In genomic region chr4:24372341-24372740, GRCh38 we compare ENCODE assay signal across 18 cellular contexts.
DNase-seq lines count a peak whose midpoint lies in the region; ATAC-seq and TF ChIP-seq lines count a peak whose summit lies in the region.
"Had no signal": no experiment of that assay in that cellular context is flagged by ENCODE, and none has a peak within 500 bp of the region (broad histone marks: within the 10 kb centered on the region; RNA-seq: fewer than 3 reads in every experiment).

No MANE protein-coding gene starts in this region.

- WGBS in smooth muscle cell (ENCODE audit: low lambda C conversion rate): 54% methylated on average over 4 of the region's 4 CpGs

- CTCF ChIA-PET in T-cell (lab: Charles Lee): no interaction called here

- H4K20me1 ChIP-seq in smooth muscle cell (ENCODE audit: low read depth): no peaks in the 10 kb centered on the region
- H4K20me1 ChIP-seq: BLaER1 had no signal

- H3F3A ChIP-seq in smooth muscle cell (ENCODE audit: low read depth): no peaks in the 10 kb centered on the region

- H3K4me1 Mint-ChIP-seq in T-cell: no peaks in the 10 kb centered on the region
- H3K4me1 Mint-ChIP-seq: CD14-positive monocyte; CD4-positive, alpha-beta memory T cell had no signal

- peaks cover 4 to 16% of the 10 kb centered on the region in 2 donors for H3K27me3 Mint-ChIP-seq in T-cell

- no peak overlapping the region for H3K9ac ChIP-seq in smooth muscle cell (ENCODE audit: low read depth)
- H3K9ac ChIP-seq: BLaER1 had no signal

- H3K27ac Mint-ChIP-seq in T-cell: no peak overlapping the region
- H3K27ac Mint-ChIP-seq: CD14-positive monocyte; CD4-positive, alpha-beta memory T cell had no signal

- H3K4me3 ChIP-seq in right atrium auricular region (no peak overlapping the region), smooth muscle cell (no peak overlapping the region)
- H3K4me3 ChIP-seq: BLaER1, GM12878 had no signal

- ATAC-seq in Right ventricle myocardium inferior (peak; percentile 73), left ventricle myocardium superior (peak; percentile 62), T-cell (replicated peaks in 1 of 4) (no peak)
- ATAC-seq: GM12878, HepG2 had no signal

- H3K27ac ChIP-seq in right atrium auricular region (peak overlapping the region in 1 of 2 donors; percentile 42), smooth muscle cell (ENCODE audit: low read depth) (peak overlapping the region; percentile 43)
- H3K27ac ChIP-seq: BLaER1 had no signal

- no peaks in the 10 kb centered on the region for H3K9me3 ChIP-seq in right atrium auricular region
- no peaks in the 10 kb centered on the region for H3K9me3 ChIP-seq in smooth muscle cell (replicated peaks; ENCODE audit: low read depth)
- H3K9me3 ChIP-seq: BLaER1 had no signal

- no peaks in the 10 kb centered on the region for H3K36me3 Mint-ChIP-seq in T-cell
- H3K36me3 Mint-ChIP-seq: CD14-positive monocyte; CD4-positive, alpha-beta memory T cell had no signal

- no peaks in the 10 kb centered on the region for H3K27me3 ChIP-seq in right atrium auricular region
- no peaks in the 10 kb centered on the region for H3K27me3 ChIP-seq in smooth muscle cell (ENCODE audit: low read depth)
- H3K27me3 ChIP-seq: BLaER1 had no signal

- intact Hi-C loops in Right ventricle myocardium inferior (cut with DNase I) (no loop called here), left ventricle myocardium superior (cut with micrococcal nuclease) (no loop called here)

- no peaks in the 10 kb centered on the region for H3K36me3 ChIP-seq in right atrium auricular region
- H3K36me3 ChIP-seq in smooth muscle cell (ENCODE audit: low read depth): no peaks in the 10 kb centered on the region
- H3K36me3 ChIP-seq: BLaER1 had no signal

- no peak overlapping the region for H2AFZ ChIP-seq in smooth muscle cell (ENCODE audit: low read depth)

- H3K4me2 ChIP-seq in smooth muscle cell: no peak overlapping the region
- H3K4me2 ChIP-seq: BLaER1 had no signal

- H3K4me1 ChIP-seq in right atrium auricular region: peaks cover 0 to 18% of the 10 kb centered on the region in 2 donors
- H3K4me1 ChIP-seq in smooth muscle cell (ENCODE audit: low read depth): no peaks in the 10 kb centered on the region
- H3K4me1 ChIP-seq: BLaER1 had no signal

- H3K9me3 Mint-ChIP-seq in T-cell: no peaks in the 10 kb centered on the region

- no peaks in the 10 kb centered on the region for H3K79me2 ChIP-seq in smooth muscle cell (ENCODE audit: low read depth)

- no peak overlapping the region for H3K4me3 Mint-ChIP-seq in T-cell
- H3K4me3 Mint-ChIP-seq: CD14-positive monocyte; CD4-positive, alpha-beta memory T cell had no signal

- POLR2A ChIA-PET in T-cell (lab: Charles Lee): no interaction called here

- TF ChIP-seq CTCF in right atrium auricular region (IDR thresholded peaks at IDR 0.05) (no peak), smooth muscle cell (IDR thresholded peaks at IDR 0.05; ENCODE audit: borderline replicate concordance, insufficient read depth, poor library complexity, severe bottlenecking) (no peak)

- DNase-seq in Right ventricle myocardium inferior (ENCODE audit: missing footprints) (no peak), right atrium auricular region (ENCODE audit: low spot score) (no peak), left ventricle myocardium superior (no peak), smooth muscle cell (lab: John Stamatoyannopoulos, UW; ENCODE audit: unreplicated experiment) (no peak), DMS53 treated with DMSO at 0.1 percent for 48 hours (lab: John Stamatoyannopoulos, UW; ENCODE audit: unreplicated experiment) (no peak), COLO668 (lab: John Stamatoyannopoulos, UW; ENCODE audit: unreplicated experiment) (no peak), T-cell (no peak)
- DNase-seq: 8988T; Calu3; CD4-positive, alpha-beta memory T cell; DND-41; EL; GOT3; H7 had no signal

Comparison
In these comparisons a context has a peak if more than half of its experiments do, and no peak if none do; other contexts are left out.
1. ATAC-seq: peak in Right ventricle myocardium inferior (single experiment) and left ventricle myocardium superior (single experiment); none in T-cell (0 of 4).